ENCODE assay signal across 8 cellular contexts in the genomic region with DNA sequence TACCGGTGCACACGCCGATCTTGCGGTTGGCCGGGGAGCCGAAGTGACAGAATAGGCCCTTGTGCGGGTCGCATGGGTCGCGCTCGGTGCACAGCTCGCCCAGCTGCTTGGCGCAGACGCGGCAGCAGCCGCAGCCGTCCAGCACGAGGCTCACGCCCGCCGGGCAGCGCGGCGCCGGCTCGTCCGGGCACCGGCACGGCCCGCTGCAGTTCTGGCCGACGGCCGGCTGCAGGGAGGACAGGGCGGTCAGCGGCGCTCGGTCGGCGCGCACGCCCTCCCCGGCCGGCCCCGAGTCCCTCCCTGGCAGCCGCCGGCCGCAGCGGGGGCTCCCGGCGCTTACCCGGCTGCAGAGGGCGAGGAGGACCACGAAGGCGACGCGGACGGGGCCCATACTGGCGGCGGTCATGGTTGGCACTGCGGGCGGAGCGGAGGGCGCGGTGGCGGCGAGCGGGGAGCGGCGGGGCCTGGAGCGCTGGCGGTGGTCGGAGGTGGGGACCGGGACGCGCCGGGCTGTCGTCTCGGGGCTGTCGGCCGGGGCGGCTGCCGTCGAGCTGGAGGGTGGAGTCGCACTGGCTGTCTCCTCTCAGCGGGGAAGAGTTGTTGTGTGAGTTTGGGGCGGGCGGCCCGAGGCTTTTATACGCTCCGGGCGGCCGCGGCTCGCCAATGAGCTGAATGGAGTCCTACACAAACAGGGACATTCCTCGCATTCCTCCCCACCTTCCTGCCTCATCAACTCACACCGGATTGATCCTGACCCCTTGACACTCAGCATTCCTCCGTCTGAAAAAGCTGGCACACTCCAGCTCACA. TPM values are rescaled to one million over a fixed set of nuclear protein-coding genes. Genes with fewer than 3 reads are reported as not detected.
DNase-seq lines count a peak whose midpoint lies in the region; ATAC-seq lines count a peak whose summit lies in the region.

Gene CCN2, minus strand, starts transcription at position 606 of the 809 bp plus-strand sequence. Its CDS starts 200 bp downstream, at position 406.

- H3K27me3 Mint-ChIP-seq in central memory CD8-positive, alpha-beta T cell: peaks cover 69% of the 10 kb centered on the region

- H3K27ac Mint-ChIP-seq in central memory CD8-positive, alpha-beta T cell (ENCODE audit: low read depth): no peak within 1 kb of the TSS

- DNase-seq in stimulated activated CD4-positive, alpha-beta T cell treated with anti-CD3 and anti-CD28 coated beads, Interleukin-12 subunit alpha, Interleukin-12 subunit beta, amount 100 ng/mL, for 4 hours: peak; percentile 3
- DNase-seq in stimulated activated CD4-positive, alpha-beta T cell treated with anti-CD3 and anti-CD28 coated beads, Interleukin-4, amount 100 ng/mL, for 1 hour: no peak
- peak; percentile 86 for DNase-seq in NCI-H460 (ENCODE audit: extremely low read depth, low read depth)
- DNase-seq in central memory CD8-positive, alpha-beta T cell (ENCODE audit: low spot score in 2 of 2): no peak
- peak; percentile 88 for DNase-seq in sciatic nerve (ENCODE audit: low spot score)
- DNase-seq in superior temporal gyrus (ENCODE audit: extremely low spot score): no peak

- intact Hi-C loops in sciatic nerve (cut with DNase I): no loop called here

- H3K4me3 ChIP-seq in iPS-18c (ENCODE audit: insufficient read depth, low read depth, low read length): peak within 1 kb of the TSS; percentile 65

- H3K4me3 Mint-ChIP-seq in central memory CD8-positive, alpha-beta T cell: peak within 1 kb of the TSS; percentile 77

- no peak for ATAC-seq in central memory CD8-positive, alpha-beta T cell (replicated peaks; ENCODE audit: extremely low read depth, poor library complexity, severe bottlenecking)
- peak; percentile 77 for ATAC-seq in sciatic nerve
- ATAC-seq in HG02798 (IDR thresholded peaks at IDR 0.05; ENCODE audit: poor library complexity, unreplicated experiment): no peak

- H3K9me3 ChIP-seq in iPS-18c (ENCODE audit: control insufficient read depth, insufficient read depth, low read length): no peaks in the 10 kb centered on the region

- peaks cover 6% of the 10 kb centered on the region for H3K4me1 Mint-ChIP-seq in central memory CD8-positive, alpha-beta T cell

- H3K9me3 Mint-ChIP-seq in central memory CD8-positive, alpha-beta T cell: no peaks in the 10 kb centered on the region

- H3K36me3 Mint-ChIP-seq in central memory CD8-positive, alpha-beta T cell (ENCODE audit: insufficient read depth): peaks cover 4% of the 10 kb centered on the region

RNA-seq across cellular contexts. Expression of gene CCN2, which starts in this region (rescaled TPM):
- total RNA-seq in NCI-H460 (2014; rRNA removed; shearing (Covaris generic)): 74.9 and 112 TPM in 2 replicates
- polyA plus RNA-seq in NCI-H460 (2014; cell fraction: nucleus; rRNA removed): 146 and 167 TPM in 2 replicates
- 176 TPM for total RNA-seq in sciatic nerve

Comparison
In these comparisons a context has a peak if more than half of its experiments do, and no peak if none do; other contexts are left out.
1. DNase-seq: peak in stimulated activated CD4-positive, alpha-beta T cell treated with anti-CD3 and anti-CD28 coated beads, Interleukin-12 subunit alpha, Interleukin-12 subunit beta, amount 100 ng/mL, for 4 hours (single experiment), NCI-H460 (single experiment) and sciatic nerve (single experiment); none in stimulated activated CD4-positive, alpha-beta T cell treated with anti-CD3 and anti-CD28 coated beads, Interleukin-4, amount 100 ng/mL, for 1 hour (single experiment), central memory CD8-positive, alpha-beta T cell (0 of 2) and superior temporal gyrus (single experiment).